ENCODE assay signal across 7 cellular contexts in genomic region chr6:122459865-122460416, GRCh38. TPM values are rescaled to one million over a fixed set of nuclear protein-coding genes. Genes with fewer than 3 reads are reported as not detected.
DNase-seq lines count a peak whose midpoint lies in the region; ATAC-seq and TF ChIP-seq lines count a peak whose summit lies in the region.
"Not testable (repeated sequence)": the region's sequence is repeated elsewhere in the genome, so short reads cannot be mapped to it uniquely, and the experiment has no call there.

No MANE protein-coding gene starts in this region.

- H3K27me3 ChIP-seq in CD4-positive, alpha-beta memory T cell (ENCODE audit: insufficient read depth, low read length); hepatocyte; smooth muscle cell (ENCODE audit: low read depth): not testable (repeated sequence)

- H3K4me2 ChIP-seq in hepatocyte, result peak overlapping the region; percentile 1
- peak overlapping the region; percentile 8 for H3K4me2 ChIP-seq in smooth muscle cell

- H3K36me3 Mint-ChIP-seq in CD4-positive, alpha-beta memory T cell, result peaks cover 36 to 53% of the 10 kb centered on the region in 2 donors
- peaks cover 21% of the 10 kb centered on the region for H3K36me3 Mint-ChIP-seq in activated CD4-positive, alpha-beta memory T cell treated with anti-CD3 and anti-CD28 coated beads for 36 hours
- peaks cover 28% of the 10 kb centered on the region for H3K36me3 Mint-ChIP-seq in activated naive CD4-positive, alpha-beta T cell treated with anti-CD3 and anti-CD28 coated beads, Interleukin-2, amount 50 U/mL, for 24 hours
- peaks cover 0 to 71% (median 12%) of the 10 kb centered on the region in 3 donors for H3K36me3 Mint-ChIP-seq in naive thymus-derived CD8-positive, alpha-beta T cell

- CTCF ChIA-PET in CD4-positive, alpha-beta memory T cell (lab: Charles Lee; ENCODE audit: partially characterized antibody); activated CD4-positive, alpha-beta memory T cell treated with anti-CD3 and anti-CD28 coated beads for 36 hours (lab: Charles Lee): not testable (repeated sequence)

- H3K79me2 ChIP-seq in hepatocyte (peaks cover 99% of the 10 kb centered on the region), smooth muscle cell (ENCODE audit: low read depth) (peaks cover 87% of the 10 kb centered on the region)

- H4K20me1 ChIP-seq in hepatocyte (ENCODE audit: insufficient read depth, poor library complexity, severe bottlenecking) (peaks cover 91% of the 10 kb centered on the region), smooth muscle cell (ENCODE audit: low read depth) (peaks cover 99% of the 10 kb centered on the region)

- peaks cover 76% of the 10 kb centered on the region for H3K4me1 ChIP-seq in CD4-positive, alpha-beta memory T cell (ENCODE audit: insufficient read depth, low read length)
- H3K4me1 ChIP-seq in hepatocyte (ENCODE audit: insufficient read depth); smooth muscle cell (ENCODE audit: low read depth): not testable (repeated sequence)

- intact Hi-C loops in CD4-positive, alpha-beta memory T cell (cut with micrococcal nuclease), result loop anchor here (1.0 kb wide), 1 partner anchor 9 kb away; no protein-coding TSS in a partner anchor
- intact Hi-C loops in activated CD4-positive, alpha-beta memory T cell treated with anti-CD3 and anti-CD28 coated beads for 36 hours (cut with micrococcal nuclease), result not testable (repeated sequence)

- not testable (repeated sequence) for H3K9me2 ChIP-seq in hepatocyte (replicated peaks; ENCODE audit: insufficient read depth)

- H3K4me3 Mint-ChIP-seq in CD4-positive, alpha-beta memory T cell, result peak overlapping the region in 6 of 8 donors; percentile 4 to 87 (median 20)
- H3K4me3 Mint-ChIP-seq in activated CD4-positive, alpha-beta memory T cell treated with anti-CD3 and anti-CD28 coated beads for 36 hours, result not testable (repeated sequence)
- peak overlapping the region; percentile 43 for H3K4me3 Mint-ChIP-seq in activated naive CD4-positive, alpha-beta T cell treated with anti-CD3 and anti-CD28 coated beads, Interleukin-2, amount 50 U/mL, for 24 hours
- peak overlapping the region in 9 of 10 donors; percentile 7 to 79 (median 48) for H3K4me3 Mint-ChIP-seq in naive thymus-derived CD8-positive, alpha-beta T cell

- not testable (repeated sequence) for H3K27me3 Mint-ChIP-seq in CD4-positive, alpha-beta memory T cell; activated CD4-positive, alpha-beta memory T cell treated with anti-CD3 and anti-CD28 coated beads for 36 hours; activated naive CD4-positive, alpha-beta T cell treated with anti-CD3 and anti-CD28 coated beads, Interleukin-2, amount 50 U/mL, for 24 hours; naive thymus-derived CD8-positive, alpha-beta T cell

- H3F3A ChIP-seq in smooth muscle cell (ENCODE audit: low read depth), result not testable (repeated sequence)

- not testable (repeated sequence) for H2AFZ ChIP-seq in hepatocyte; smooth muscle cell (ENCODE audit: low read depth)

- H3K27ac Mint-ChIP-seq in CD4-positive, alpha-beta memory T cell, result peak overlapping the region in 6 of 7 donors; percentile 4 to 86 (median 46)
- peak overlapping the region; percentile 59 for H3K27ac Mint-ChIP-seq in activated CD4-positive, alpha-beta memory T cell treated with anti-CD3 and anti-CD28 coated beads for 36 hours
- peak overlapping the region; percentile 91 for H3K27ac Mint-ChIP-seq in activated naive CD4-positive, alpha-beta T cell treated with anti-CD3 and anti-CD28 coated beads, Interleukin-2, amount 50 U/mL, for 24 hours
- peak overlapping the region in 9 of 10 donors; percentile 5 to 79 (median 39) for H3K27ac Mint-ChIP-seq in naive thymus-derived CD8-positive, alpha-beta T cell

- H3K36me3 ChIP-seq in CD4-positive, alpha-beta memory T cell (ENCODE audit: insufficient read depth, low read length), result peaks cover 34% of the 10 kb centered on the region
- not testable (repeated sequence) for H3K36me3 ChIP-seq in hepatocyte (replicated peaks; ENCODE audit: insufficient read depth, low read depth)
- peaks cover 14% of the 10 kb centered on the region for H3K36me3 ChIP-seq in smooth muscle cell (ENCODE audit: low read depth)

- not testable (repeated sequence) for H3K27ac ChIP-seq in CD4-positive, alpha-beta memory T cell (ENCODE audit: low read depth, low read length)
- H3K27ac ChIP-seq in hepatocyte, result peak overlapping the region; percentile 25
- H3K27ac ChIP-seq in smooth muscle cell (ENCODE audit: low read depth), result peak overlapping the region; percentile 62

- POLR2A ChIA-PET in CD4-positive, alpha-beta memory T cell (lab: Charles Lee; ENCODE audit: partially characterized antibody); naive thymus-derived CD8-positive, alpha-beta T cell (lab: Charles Lee): not testable (repeated sequence)
- POLR2A ChIA-PET in activated CD4-positive, alpha-beta memory T cell treated with anti-CD3 and anti-CD28 coated beads for 36 hours (lab: Charles Lee), result interaction anchor here (1.6 kb wide), 1 partner anchor 11 kb away, joined by 5 read pairs; no protein-coding TSS in a partner anchor

- H3K9me3 ChIP-seq in CD4-positive, alpha-beta memory T cell (ENCODE audit: control insufficient read depth in 1 of 2, low read length in 2 of 2); hepatocyte (ENCODE audit: low read depth); smooth muscle cell (replicated peaks; ENCODE audit: low read depth): not testable (repeated sequence)

- WGBS in hepatocyte (ENCODE audit: low lambda C conversion rate, missing lambda C conversion rate), result 93% methylated on average over 8 of the region's 8 CpGs
- 95% methylated on average over 8 of the region's 8 CpGs for WGBS in smooth muscle cell (ENCODE audit: low lambda C conversion rate)

- peak in 1 of 2 donors; percentile 24 for ATAC-seq in naive thymus-derived CD8-positive, alpha-beta T cell

- H3K4me1 Mint-ChIP-seq in CD4-positive, alpha-beta memory T cell, result peaks cover 64 to 93% (median 77%) of the 10 kb centered on the region in 4 donors
- H3K4me1 Mint-ChIP-seq in activated CD4-positive, alpha-beta memory T cell treated with anti-CD3 and anti-CD28 coated beads for 36 hours (ENCODE audit: low read depth), result peaks cover 72% of the 10 kb centered on the region
- H3K4me1 Mint-ChIP-seq in activated naive CD4-positive, alpha-beta T cell treated with anti-CD3 and anti-CD28 coated beads, Interleukin-2, amount 50 U/mL, for 24 hours, result peaks cover 94% of the 10 kb centered on the region
- peaks cover 33 to 89% (median 84%) of the 10 kb centered on the region in 4 donors for H3K4me1 Mint-ChIP-seq in naive thymus-derived CD8-positive, alpha-beta T cell

- DNase-seq in CD4-positive, alpha-beta memory T cell; activated CD4-positive, alpha-beta memory T cell treated with anti-CD3 and anti-CD28 coated beads for 36 hours; hepatocyte (ENCODE audit: low spot score); naive thymus-derived CD8-positive, alpha-beta T cell; smooth muscle cell (lab: John Stamatoyannopoulos, UW; ENCODE audit: unreplicated experiment): not testable (repeated sequence)
- DNase-seq in NCI-H146 (lab: John Stamatoyannopoulos, UW), result peak; percentile 7

- not testable (repeated sequence) for H3K9ac ChIP-seq in smooth muscle cell (ENCODE audit: low read depth)

- not testable (repeated sequence) for H3K4me3 ChIP-seq in CD4-positive, alpha-beta memory T cell (ENCODE audit: low read length in 2 of 2); hepatocyte; smooth muscle cell

- TF ChIP-seq CTCF in hepatocyte (IDR thresholded peaks at IDR 0.05; ENCODE audit: poor library complexity); smooth muscle cell (IDR thresholded peaks at IDR 0.05; ENCODE audit: borderline replicate concordance, insufficient read depth, poor library complexity, severe bottlenecking): not testable (repeated sequence)

- H3K9me3 Mint-ChIP-seq in CD4-positive, alpha-beta memory T cell; activated CD4-positive, alpha-beta memory T cell treated with anti-CD3 and anti-CD28 coated beads for 36 hours; activated naive CD4-positive, alpha-beta T cell treated with anti-CD3 and anti-CD28 coated beads, Interleukin-2, amount 50 U/mL, for 24 hours; naive thymus-derived CD8-positive, alpha-beta T cell: not testable (repeated sequence)

RNA-seq across cellular contexts. Expression of gene SERINC1, which starts 11.7 kb away (rescaled TPM):
- 100 to 1,000 TPM; 142 to 144 TPM for total RNA-seq in CD4-positive, alpha-beta memory T cell
- 100 to 1,000 TPM; 144 to 197 TPM for polyA plus RNA-seq in CD4-positive, alpha-beta memory T cell
- 10 to 100 TPM; 48.2 to 51.1 TPM for total RNA-seq in activated CD4-positive, alpha-beta memory T cell treated with anti-CD3 and anti-CD28 coated beads for 36 hours
- total RNA-seq in hepatocyte (226 and 240 TPM in 2 replicates), smooth muscle cell (233 and 301 TPM in 2 replicates)
- polyA plus RNA-seq in hepatocyte (165 and 169 TPM in 2 replicates), smooth muscle cell (136 and 144 TPM in 2 replicates)
- 100 to 1,000 TPM; 143 TPM for total RNA-seq in naive thymus-derived CD8-positive, alpha-beta T cell
- 100 to 1,000 TPM in 2 of 3 donors, 10 to 100 TPM in 1; 94.8 to 102 (median 101) TPM for polyA plus RNA-seq in naive thymus-derived CD8-positive, alpha-beta T cell

Comparison
In these comparisons a context has a peak if more than half of its experiments do, and no peak if none do; other contexts are left out.
1. H3K27ac Mint-ChIP-seq: peak in every context shown above with its lines; median percentile 91 in activated naive CD4-positive, alpha-beta T cell treated with anti-CD3 and anti-CD28 coated beads, Interleukin-2, amount 50 U/mL, for 24 hours; 59 in activated CD4-positive, alpha-beta memory T cell treated with anti-CD3 and anti-CD28 coated beads for 36 hours; 46 in CD4-positive, alpha-beta memory T cell; 39 in naive thymus-derived CD8-positive, alpha-beta T cell.